In genomic region chr3:196335469-196335868, GRCh38 we compare ENCODE assay signal across 1 cellular context.
TF ChIP-seq lines count a peak whose summit lies in the region.

No MANE protein-coding gene starts in this region.

TF ChIP-seq in GM23338, 12 proteins besides CTCF, POLR2A, EP300 and RAD21 (continued from another document):
- TF ChIP-seq CREB1 (CRISPR knock-in tag; IDR thresholded peaks at IDR 0.05; ENCODE audit: low read depth) (no peak), EZH2 (IDR thresholded peaks at IDR 0.05; ENCODE audit: low read depth, unreplicated experiment) (no peak), STAT1 (IDR thresholded peaks at IDR 0.05; ENCODE audit: unreplicated experiment) (no peak), JUNB (IDR thresholded peaks at IDR 0.05; ENCODE audit: unreplicated experiment) (no peak), ZNF114 (CRISPR knock-in tag; IDR thresholded peaks at IDR 0.05) (no peak), ZNF331 (CRISPR knock-in tag; IDR thresholded peaks at IDR 0.05; ENCODE audit: low read depth) (no peak)
- TF ChIP-seq, protein P1, sequence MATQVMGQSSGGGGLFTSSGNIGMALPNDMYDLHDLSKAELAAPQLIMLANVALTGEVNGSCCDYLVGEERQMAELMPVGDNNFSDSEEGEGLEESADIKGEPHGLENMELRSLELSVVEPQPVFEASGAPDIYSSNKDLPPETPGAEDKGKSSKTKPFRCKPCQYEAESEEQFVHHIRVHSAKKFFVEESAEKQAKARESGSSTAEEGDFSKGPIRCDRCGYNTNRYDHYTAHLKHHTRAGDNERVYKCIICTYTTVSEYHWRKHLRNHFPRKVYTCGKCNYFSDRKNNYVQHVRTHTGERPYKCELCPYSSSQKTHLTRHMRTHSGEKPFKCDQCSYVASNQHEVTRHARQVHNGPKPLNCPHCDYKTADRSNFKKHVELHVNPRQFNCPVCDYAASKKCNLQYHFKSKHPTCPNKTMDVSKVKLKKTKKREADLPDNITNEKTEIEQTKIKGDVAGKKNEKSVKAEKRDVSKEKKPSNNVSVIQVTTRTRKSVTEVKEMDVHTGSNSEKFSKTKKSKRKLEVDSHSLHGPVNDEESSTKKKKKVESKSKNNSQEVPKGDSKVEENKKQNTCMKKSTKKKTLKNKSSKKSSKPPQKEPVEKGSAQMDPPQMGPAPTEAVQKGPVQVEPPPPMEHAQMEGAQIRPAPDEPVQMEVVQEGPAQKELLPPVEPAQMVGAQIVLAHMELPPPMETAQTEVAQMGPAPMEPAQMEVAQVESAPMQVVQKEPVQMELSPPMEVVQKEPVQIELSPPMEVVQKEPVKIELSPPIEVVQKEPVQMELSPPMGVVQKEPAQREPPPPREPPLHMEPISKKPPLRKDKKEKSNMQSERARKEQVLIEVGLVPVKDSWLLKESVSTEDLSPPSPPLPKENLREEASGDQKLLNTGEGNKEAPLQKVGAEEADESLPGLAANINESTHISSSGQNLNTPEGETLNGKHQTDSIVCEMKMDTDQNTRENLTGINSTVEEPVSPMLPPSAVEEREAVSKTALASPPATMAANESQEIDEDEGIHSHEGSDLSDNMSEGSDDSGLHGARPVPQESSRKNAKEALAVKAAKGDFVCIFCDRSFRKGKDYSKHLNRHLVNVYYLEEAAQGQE (IDR thresholded peaks at IDR 0.05; ENCODE audit: unreplicated experiment), result no peak
